Comparison of ENCODE assay signal across 16 cellular contexts in the genomic region with DNA sequence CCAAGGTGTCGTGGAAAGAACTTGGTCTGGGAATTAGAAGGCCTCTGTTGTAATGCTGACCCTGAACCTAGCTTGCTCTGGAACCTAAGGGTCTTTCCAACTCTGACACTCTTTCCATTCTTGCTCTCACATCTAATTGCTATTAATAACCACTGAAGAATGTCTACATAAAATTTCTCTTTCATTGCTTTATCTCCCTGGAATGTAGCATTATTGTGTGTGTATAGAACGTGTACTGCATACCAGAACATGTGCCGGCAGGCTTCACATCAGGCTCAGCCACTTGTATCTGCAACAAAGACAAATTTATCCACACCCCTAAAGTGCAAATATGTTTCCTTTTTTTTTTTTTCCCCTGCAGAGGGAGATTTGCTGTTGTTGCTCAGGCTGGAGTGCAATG. TPM values are rescaled to one million over a fixed set of nuclear protein-coding genes. Genes with fewer than 3 reads are reported as not detected.
DNase-seq lines count a peak whose midpoint lies in the region; ATAC-seq and TF ChIP-seq lines count a peak whose summit lies in the region.
"Had no signal": no experiment of that assay in that cellular context is flagged by ENCODE, and none has a peak within 500 bp of the region (broad histone marks: within the 10 kb centered on the region; RNA-seq: fewer than 3 reads in every experiment).

No MANE protein-coding gene starts in this region.

- H3K27me3 Mint-ChIP-seq in stimulated activated memory B cell treated with anti-CD40 and anti-IgM and Interleukin-4, amounts not matched to agents 10 μg/mL and 1 μg/mL and 100 μg/mL, for 72 hours: no peaks in the 10 kb centered on the region
- no peaks in the 10 kb centered on the region for H3K27me3 Mint-ChIP-seq in naive thymus-derived CD8-positive, alpha-beta T cell
- H3K27me3 Mint-ChIP-seq: activated CD8-positive, alpha-beta memory T cell treated with anti-CD3 and anti-CD28 coated beads, Interleukin-2, amount 10 ng/mL, durations not matched to agents 7 days and 5 days; CD4-positive, alpha-beta T cell; effector memory CD8-positive, alpha-beta T cell; T-cell had no signal

- no peak for TF ChIP-seq POLR2A in sigmoid colon (IDR thresholded peaks at IDR 0.05)

- H3K36me3 ChIP-seq in HAP-1 (replicated peaks) (no peaks in the 10 kb centered on the region), sigmoid colon (no peaks in the 10 kb centered on the region)

- 72 to 79% methylated on average over 3 of the region's 3 CpGs for WGBS in sigmoid colon, 2 donors

- H3K27ac ChIP-seq in foreskin keratinocyte (peak overlapping the region; percentile 32), sigmoid colon (peak overlapping the region in 2 of 4 donors; percentile 25 to 34)

- peak overlapping the region; percentile 40 for H3K27ac Mint-ChIP-seq in stimulated activated memory B cell treated with anti-CD40 and anti-IgM and Interleukin-4, amounts not matched to agents 10 μg/mL and 1 μg/mL and 100 μg/mL, for 72 hours
- H3K27ac Mint-ChIP-seq in naive thymus-derived CD8-positive, alpha-beta T cell: peak overlapping the region in 1 of 10 donors; percentile 9
- H3K27ac Mint-ChIP-seq: activated CD8-positive, alpha-beta memory T cell treated with anti-CD3 and anti-CD28 coated beads, Interleukin-2, amount 10 ng/mL, durations not matched to agents 7 days and 5 days; CD4-positive, alpha-beta T cell; T-cell had no signal

- H3K9me3 Mint-ChIP-seq in stimulated activated memory B cell treated with anti-CD40 and anti-IgM and Interleukin-4, amounts not matched to agents 10 μg/mL and 1 μg/mL and 100 μg/mL, for 72 hours: no peaks in the 10 kb centered on the region
- no peaks in the 10 kb centered on the region for H3K9me3 Mint-ChIP-seq in naive thymus-derived CD8-positive, alpha-beta T cell
- H3K9me3 Mint-ChIP-seq: effector memory CD8-positive, alpha-beta T cell; T-cell had no signal

- no peak for TF ChIP-seq EP300 in sigmoid colon (IDR thresholded peaks at IDR 0.05)

- no peaks in the 10 kb centered on the region for H3K36me3 Mint-ChIP-seq in stimulated activated memory B cell treated with anti-CD40 and anti-IgM and Interleukin-4, amounts not matched to agents 10 μg/mL and 1 μg/mL and 100 μg/mL, for 72 hours
- no peaks in the 10 kb centered on the region for H3K36me3 Mint-ChIP-seq in naive thymus-derived CD8-positive, alpha-beta T cell
- H3K36me3 Mint-ChIP-seq: activated CD8-positive, alpha-beta memory T cell treated with anti-CD3 and anti-CD28 coated beads, Interleukin-2, amount 10 ng/mL, durations not matched to agents 7 days and 5 days; T-cell had no signal

- H3K4me3 ChIP-seq in HAP-1 (no peak overlapping the region), sigmoid colon (no peak overlapping the region)

- DNase-seq in HAP-1 (ENCODE audit: low spot score in 2 of 2) (peak; percentile 31 to 57), astrocyte of the hippocampus (ENCODE audit: low read depth, low spot score) (peak; percentile 75), foreskin keratinocyte (peak; percentile 97 to 98), sigmoid colon (no peak), COR-L47 (lab: John Stamatoyannopoulos, UW) (no peak), KG1 (lab: John Stamatoyannopoulos, UW) (no peak)
- no peak for DNase-seq in naive thymus-derived CD8-positive, alpha-beta T cell
- DNase-seq: activated CD4-positive, CD25-positive, alpha-beta regulatory T cell; activated CD8-positive, alpha-beta memory T cell treated with anti-CD3 and anti-CD28 coated beads, Interleukin-2, amount 10 ng/mL, durations not matched to agents 7 days and 5 days; CD4-positive, alpha-beta T cell; effector memory CD8-positive, alpha-beta T cell; midbrain; NCI-H2081 treated with DMSO at 0.1 percent for 48 hours; T-cell had no signal

- H3K9me3 ChIP-seq in HAP-1 (no peaks in the 10 kb centered on the region), sigmoid colon (no peaks in the 10 kb centered on the region)

- TF ChIP-seq CTCF in foreskin keratinocyte (conservative IDR thresholded peaks at IDR 0.05) (peak; percentile 61), sigmoid colon (IDR thresholded peaks at IDR 0.05) (no peak)

- H3K27me3 ChIP-seq in HAP-1 (ENCODE audit: low read depth): no peaks in the 10 kb centered on the region
- H3K27me3 ChIP-seq in foreskin keratinocyte: no peaks in the 10 kb centered on the region
- H3K27me3 ChIP-seq in sigmoid colon: no peaks in the 10 kb centered on the region

- peaks cover 22% of the 10 kb centered on the region for H3K4me1 Mint-ChIP-seq in stimulated activated memory B cell treated with anti-CD40 and anti-IgM and Interleukin-4, amounts not matched to agents 10 μg/mL and 1 μg/mL and 100 μg/mL, for 72 hours
- H3K4me1 Mint-ChIP-seq in naive thymus-derived CD8-positive, alpha-beta T cell: peaks cover 2 to 30% (median 19%) of the 10 kb centered on the region in 4 donors

- intact Hi-C loops in sigmoid colon (cut with DNase I): no loop called here

- in situ Hi-C loops in HAP-1 (cut with MboI; ENCODE audit: low sequenced_read_pairs): no loop called here

- H3K4me3 Mint-ChIP-seq in stimulated activated memory B cell treated with anti-CD40 and anti-IgM and Interleukin-4, amounts not matched to agents 10 μg/mL and 1 μg/mL and 100 μg/mL, for 72 hours: no peak overlapping the region
- H3K4me3 Mint-ChIP-seq in naive thymus-derived CD8-positive, alpha-beta T cell: no peak overlapping the region
- H3K4me3 Mint-ChIP-seq: activated CD8-positive, alpha-beta memory T cell treated with anti-CD3 and anti-CD28 coated beads, Interleukin-2, amount 10 ng/mL, durations not matched to agents 7 days and 5 days; CD4-positive, alpha-beta T cell; effector memory CD8-positive, alpha-beta T cell; T-cell had no signal

- peak; percentile 87 for ATAC-seq in foreskin keratinocyte
- no peak for ATAC-seq in stimulated activated memory B cell treated with anti-CD40 and anti-IgM and Interleukin-4, amounts not matched to agents 10 μg/mL and 1 μg/mL and 100 μg/mL, for 72 hours
- ATAC-seq in naive thymus-derived CD8-positive, alpha-beta T cell: no peak
- ATAC-seq: activated CD8-positive, alpha-beta memory T cell treated with anti-CD3 and anti-CD28 coated beads, Interleukin-2, amount 10 ng/mL, durations not matched to agents 7 days and 5 days; effector memory CD8-positive, alpha-beta T cell; T-cell had no signal

- H3K4me1 ChIP-seq in HAP-1 (peaks cover 4% of the 10 kb centered on the region; the same call in 1 of the 2 replicates), foreskin keratinocyte (peaks cover 32% of the 10 kb centered on the region), sigmoid colon (peaks cover 0 to 9% (median 8%) of the 10 kb centered on the region in 4 donors)

- POLR2A ChIA-PET in naive thymus-derived CD8-positive, alpha-beta T cell (lab: Charles Lee): interaction anchor here (0.6 to 1.7 kb wide), 3 partner anchors 14 to 475 kb away, joined by 3 to 5 read pairs (median 3); partner anchors contain the start of gene LAX1

RNA-seq across cellular contexts. Expression of gene LAX1, which starts 13.9 kb away (rescaled TPM):
- total RNA-seq in foreskin keratinocyte: 0.07 TPM in 2 replicates
- polyA plus RNA-seq in foreskin keratinocyte: 0.03 TPM in 2 replicates
- 10 to 100 TPM; 25.1 to 28.0 TPM for total RNA-seq in naive thymus-derived CD8-positive, alpha-beta T cell
- 10 to 100 TPM; 18.1 to 29.2 (median 18.4) TPM for polyA plus RNA-seq in naive thymus-derived CD8-positive, alpha-beta T cell
- 1 to 10 TPM in 1 of 4 donors, under 1 TPM in 1, not detected in 2; 0.83 to 1.1 TPM for total RNA-seq in sigmoid colon
- 1 to 10 TPM in 1 of 3 donors, under 1 TPM in 1, not detected in 1; 0.60 to 3.6 TPM for polyA plus RNA-seq in sigmoid colon
- total RNA-seq: osteoblast had no signal

RNA-seq across cellular contexts. Expression of gene ZBED6, which starts 44.4 kb away (rescaled TPM):
- total RNA-seq in foreskin keratinocyte (18.8 and 20.1 TPM in 2 replicates), sigmoid colon (10 to 100 TPM; 11.0 to 21.4 (median 19.6) TPM)
- polyA plus RNA-seq in foreskin keratinocyte (0.03 and 0.08 TPM in 2 replicates), sigmoid colon (1 to 10 TPM in 2 of 3 donors, under 1 TPM in 1; 0.60 to 4.0 (median 1.6) TPM)
- total RNA-seq in naive thymus-derived CD8-positive, alpha-beta T cell: 10 to 100 TPM; 30.3 to 32.0 TPM
- 1 to 10 TPM; 1.1 to 1.2 (median 1.1) TPM for polyA plus RNA-seq in naive thymus-derived CD8-positive, alpha-beta T cell

RNA-seq across cellular contexts. Expression of gene ZC3H11A, which starts 44.4 kb away (rescaled TPM):
- total RNA-seq in foreskin keratinocyte: 85.1 and 87.6 TPM in 2 replicates
- 27.1 and 32.6 TPM in 2 replicates for polyA plus RNA-seq in foreskin keratinocyte
- 100 to 1,000 TPM; 133 TPM for total RNA-seq in naive thymus-derived CD8-positive, alpha-beta T cell
- polyA plus RNA-seq in naive thymus-derived CD8-positive, alpha-beta T cell: 10 to 100 TPM; 47.7 to 57.8 (median 50.6) TPM
- 100 to 1,000 TPM in 1 of 4 donors, 10 to 100 TPM in 3; 84.9 to 111 (median 88.6) TPM for total RNA-seq in sigmoid colon
- 10 to 100 TPM; 17.8 to 44.3 (median 19.2) TPM for polyA plus RNA-seq in sigmoid colon

Comparison
In these comparisons a context has a peak if more than half of its experiments do, and no peak if none do; other contexts are left out.
1. DNase-seq: peak in HAP-1 (2 of 2), astrocyte of the hippocampus (single experiment) and foreskin keratinocyte (2 of 2); none in naive thymus-derived CD8-positive, alpha-beta T cell (0 of 10), sigmoid colon (single experiment), COR-L47 (single experiment) and KG1 (single experiment).
2. RNA of gene LAX1, which starts 13.9 kb away (total RNA-seq): 25.1 to 28.0 TPM in naive thymus-derived CD8-positive, alpha-beta T cell; 0.83 to 1.1 TPM in sigmoid colon and 0.07 TPM in foreskin keratinocyte; every median in the first group is over 10 times any median in the second.